In genomic region chr1:19374926-19375325, GRCh38 we compare ENCODE assay signal across 1 cellular context.
TF ChIP-seq lines count a peak whose summit lies in the region.

No MANE protein-coding gene starts in this region.

TF ChIP-seq in HepG2, 621 proteins besides CTCF, POLR2A, EP300 and RAD21 (continued from another document):
- TF ChIP-seq ZNF276 (CRISPR knock-in tag; IDR thresholded peaks at IDR 0.05; ENCODE audit: low read depth) (no peak), TFAP4 (IDR thresholded peaks at IDR 0.05; ENCODE audit: borderline replicate concordance, low read depth) (no peak), RELA (CRISPR knock-in tag; IDR thresholded peaks at IDR 0.05) (no peak)
